ENCODE assay signal across 2 cellular contexts in the genomic region with DNA sequence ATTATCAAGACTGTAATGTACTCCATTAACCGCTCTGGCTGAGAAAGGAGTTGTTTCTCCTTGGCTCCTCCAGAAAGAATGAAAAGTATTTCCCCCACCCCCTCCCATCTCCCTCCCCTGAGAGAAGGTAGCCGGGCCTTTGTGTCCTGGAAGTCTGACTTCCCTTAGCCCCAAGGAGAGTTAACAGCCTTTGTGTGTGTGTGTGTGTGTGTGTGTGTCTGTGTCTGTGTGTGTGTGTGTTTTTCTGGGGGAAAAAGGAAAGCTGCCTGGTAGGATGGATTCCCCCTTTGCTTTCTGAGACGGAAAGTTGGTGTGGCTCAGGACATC.
TF ChIP-seq lines count a peak whose summit lies in the region.

No MANE protein-coding gene starts in this region.

TF ChIP-seq in A549, 52 proteins besides CTCF, POLR2A, EP300 and RAD21 (continued from another document):
- TF ChIP-seq, protein P1, sequence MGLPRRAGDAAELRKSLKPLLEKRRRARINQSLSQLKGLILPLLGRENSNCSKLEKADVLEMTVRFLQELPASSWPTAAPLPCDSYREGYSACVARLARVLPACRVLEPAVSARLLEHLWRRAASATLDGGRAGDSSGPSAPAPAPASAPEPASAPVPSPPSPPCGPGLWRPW (IDR thresholded peaks at IDR 0.05), result no peak
- TF ChIP-seq CHD4 (IDR thresholded peaks at IDR 0.05; ENCODE audit: borderline replicate concordance), result no peak
- TF ChIP-seq, protein P2, sequence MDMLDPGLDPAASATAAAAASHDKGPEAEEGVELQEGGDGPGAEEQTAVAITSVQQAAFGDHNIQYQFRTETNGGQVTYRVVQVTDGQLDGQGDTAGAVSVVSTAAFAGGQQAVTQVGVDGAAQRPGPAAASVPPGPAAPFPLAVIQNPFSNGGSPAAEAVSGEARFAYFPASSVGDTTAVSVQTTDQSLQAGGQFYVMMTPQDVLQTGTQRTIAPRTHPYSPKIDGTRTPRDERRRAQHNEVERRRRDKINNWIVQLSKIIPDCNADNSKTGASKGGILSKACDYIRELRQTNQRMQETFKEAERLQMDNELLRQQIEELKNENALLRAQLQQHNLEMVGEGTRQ (IDR thresholded peaks at IDR 0.05), result no peak
TF ChIP-seq in A549: peak in this region for 0.

TF ChIP-seq in H1, 55 proteins besides CTCF, POLR2A, EP300 and RAD21 (continued from another document):
- peak; percentile 11 for TF ChIP-seq NANOG (IDR thresholded peaks at IDR 0.05; ENCODE audit: insufficient read depth, low read depth, low read length, poor library complexity, severe bottlenecking)
- TF ChIP-seq, protein P3, sequence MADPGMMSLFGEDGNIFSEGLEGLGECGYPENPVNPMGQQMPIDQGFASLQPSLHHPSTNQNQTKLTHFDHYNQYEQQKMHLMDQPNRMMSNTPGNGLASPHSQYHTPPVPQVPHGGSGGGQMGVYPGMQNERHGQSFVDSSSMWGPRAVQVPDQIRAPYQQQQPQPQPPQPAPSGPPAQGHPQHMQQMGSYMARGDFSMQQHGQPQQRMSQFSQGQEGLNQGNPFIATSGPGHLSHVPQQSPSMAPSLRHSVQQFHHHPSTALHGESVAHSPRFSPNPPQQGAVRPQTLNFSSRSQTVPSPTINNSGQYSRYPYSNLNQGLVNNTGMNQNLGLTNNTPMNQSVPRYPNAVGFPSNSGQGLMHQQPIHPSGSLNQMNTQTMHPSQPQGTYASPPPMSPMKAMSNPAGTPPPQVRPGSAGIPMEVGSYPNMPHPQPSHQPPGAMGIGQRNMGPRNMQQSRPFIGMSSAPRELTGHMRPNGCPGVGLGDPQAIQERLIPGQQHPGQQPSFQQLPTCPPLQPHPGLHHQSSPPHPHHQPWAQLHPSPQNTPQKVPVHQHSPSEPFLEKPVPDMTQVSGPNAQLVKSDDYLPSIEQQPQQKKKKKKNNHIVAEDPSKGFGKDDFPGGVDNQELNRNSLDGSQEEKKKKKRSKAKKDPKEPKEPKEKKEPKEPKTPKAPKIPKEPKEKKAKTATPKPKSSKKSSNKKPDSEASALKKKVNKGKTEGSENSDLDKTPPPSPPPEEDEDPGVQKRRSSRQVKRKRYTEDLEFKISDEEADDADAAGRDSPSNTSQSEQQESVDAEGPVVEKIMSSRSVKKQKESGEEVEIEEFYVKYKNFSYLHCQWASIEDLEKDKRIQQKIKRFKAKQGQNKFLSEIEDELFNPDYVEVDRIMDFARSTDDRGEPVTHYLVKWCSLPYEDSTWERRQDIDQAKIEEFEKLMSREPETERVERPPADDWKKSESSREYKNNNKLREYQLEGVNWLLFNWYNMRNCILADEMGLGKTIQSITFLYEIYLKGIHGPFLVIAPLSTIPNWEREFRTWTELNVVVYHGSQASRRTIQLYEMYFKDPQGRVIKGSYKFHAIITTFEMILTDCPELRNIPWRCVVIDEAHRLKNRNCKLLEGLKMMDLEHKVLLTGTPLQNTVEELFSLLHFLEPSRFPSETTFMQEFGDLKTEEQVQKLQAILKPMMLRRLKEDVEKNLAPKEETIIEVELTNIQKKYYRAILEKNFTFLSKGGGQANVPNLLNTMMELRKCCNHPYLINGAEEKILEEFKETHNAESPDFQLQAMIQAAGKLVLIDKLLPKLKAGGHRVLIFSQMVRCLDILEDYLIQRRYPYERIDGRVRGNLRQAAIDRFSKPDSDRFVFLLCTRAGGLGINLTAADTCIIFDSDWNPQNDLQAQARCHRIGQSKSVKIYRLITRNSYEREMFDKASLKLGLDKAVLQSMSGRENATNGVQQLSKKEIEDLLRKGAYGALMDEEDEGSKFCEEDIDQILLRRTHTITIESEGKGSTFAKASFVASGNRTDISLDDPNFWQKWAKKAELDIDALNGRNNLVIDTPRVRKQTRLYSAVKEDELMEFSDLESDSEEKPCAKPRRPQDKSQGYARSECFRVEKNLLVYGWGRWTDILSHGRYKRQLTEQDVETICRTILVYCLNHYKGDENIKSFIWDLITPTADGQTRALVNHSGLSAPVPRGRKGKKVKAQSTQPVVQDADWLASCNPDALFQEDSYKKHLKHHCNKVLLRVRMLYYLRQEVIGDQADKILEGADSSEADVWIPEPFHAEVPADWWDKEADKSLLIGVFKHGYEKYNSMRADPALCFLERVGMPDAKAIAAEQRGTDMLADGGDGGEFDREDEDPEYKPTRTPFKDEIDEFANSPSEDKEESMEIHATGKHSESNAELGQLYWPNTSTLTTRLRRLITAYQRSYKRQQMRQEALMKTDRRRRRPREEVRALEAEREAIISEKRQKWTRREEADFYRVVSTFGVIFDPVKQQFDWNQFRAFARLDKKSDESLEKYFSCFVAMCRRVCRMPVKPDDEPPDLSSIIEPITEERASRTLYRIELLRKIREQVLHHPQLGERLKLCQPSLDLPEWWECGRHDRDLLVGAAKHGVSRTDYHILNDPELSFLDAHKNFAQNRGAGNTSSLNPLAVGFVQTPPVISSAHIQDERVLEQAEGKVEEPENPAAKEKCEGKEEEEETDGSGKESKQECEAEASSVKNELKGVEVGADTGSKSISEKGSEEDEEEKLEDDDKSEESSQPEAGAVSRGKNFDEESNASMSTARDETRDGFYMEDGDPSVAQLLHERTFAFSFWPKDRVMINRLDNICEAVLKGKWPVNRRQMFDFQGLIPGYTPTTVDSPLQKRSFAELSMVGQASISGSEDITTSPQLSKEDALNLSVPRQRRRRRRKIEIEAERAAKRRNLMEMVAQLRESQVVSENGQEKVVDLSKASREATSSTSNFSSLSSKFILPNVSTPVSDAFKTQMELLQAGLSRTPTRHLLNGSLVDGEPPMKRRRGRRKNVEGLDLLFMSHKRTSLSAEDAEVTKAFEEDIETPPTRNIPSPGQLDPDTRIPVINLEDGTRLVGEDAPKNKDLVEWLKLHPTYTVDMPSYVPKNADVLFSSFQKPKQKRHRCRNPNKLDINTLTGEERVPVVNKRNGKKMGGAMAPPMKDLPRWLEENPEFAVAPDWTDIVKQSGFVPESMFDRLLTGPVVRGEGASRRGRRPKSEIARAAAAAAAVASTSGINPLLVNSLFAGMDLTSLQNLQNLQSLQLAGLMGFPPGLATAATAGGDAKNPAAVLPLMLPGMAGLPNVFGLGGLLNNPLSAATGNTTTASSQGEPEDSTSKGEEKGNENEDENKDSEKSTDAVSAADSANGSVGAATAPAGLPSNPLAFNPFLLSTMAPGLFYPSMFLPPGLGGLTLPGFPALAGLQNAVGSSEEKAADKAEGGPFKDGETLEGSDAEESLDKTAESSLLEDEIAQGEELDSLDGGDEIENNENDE (IDR thresholded peaks at IDR 0.05; ENCODE audit: insufficient replicate concordance, low read length), result peak; percentile 42
- no peak for TF ChIP-seq JUN (IDR thresholded peaks at IDR 0.05; ENCODE audit: low read depth, low read length)
- TF ChIP-seq EGR1 (IDR thresholded peaks at IDR 0.05; ENCODE audit: borderline replicate concordance, low read depth, low read length), result 0 out of 2 replicates have a peak, but pooled peaks have one; percentile 43
- TF ChIP-seq ZNF274 (IDR thresholded peaks at IDR 0.05; ENCODE audit: borderline replicate concordance, extremely low read depth, low read length), result no peak
TF ChIP-seq in H1: peak in this region for 5.
